ENCODE assay signal across 1 cellular context in the genomic region with DNA sequence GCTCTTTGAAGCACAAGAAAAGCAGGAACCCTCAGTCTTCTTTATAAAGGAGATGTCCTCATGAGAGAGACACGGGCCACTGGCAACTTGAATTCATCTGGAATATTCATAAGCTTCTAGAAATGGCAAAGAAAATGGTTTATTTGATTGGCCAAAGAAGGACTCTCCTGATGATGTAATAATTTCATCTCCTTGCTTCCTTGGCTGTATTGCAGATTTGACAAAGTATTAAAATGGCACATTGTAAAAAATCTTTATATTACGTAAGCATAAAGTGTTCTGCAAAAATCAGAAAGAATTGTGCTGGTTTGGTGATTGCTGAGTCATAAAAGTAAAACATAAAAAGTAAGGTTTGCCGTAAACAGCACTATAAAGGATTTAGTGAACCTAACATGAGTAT.
TF ChIP-seq lines count a peak whose summit lies in the region.

No MANE protein-coding gene starts in this region.

TF ChIP-seq in K562, 482 proteins besides CTCF, POLR2A, EP300 and RAD21 (continued from another document):
- TF ChIP-seq, protein P1, sequence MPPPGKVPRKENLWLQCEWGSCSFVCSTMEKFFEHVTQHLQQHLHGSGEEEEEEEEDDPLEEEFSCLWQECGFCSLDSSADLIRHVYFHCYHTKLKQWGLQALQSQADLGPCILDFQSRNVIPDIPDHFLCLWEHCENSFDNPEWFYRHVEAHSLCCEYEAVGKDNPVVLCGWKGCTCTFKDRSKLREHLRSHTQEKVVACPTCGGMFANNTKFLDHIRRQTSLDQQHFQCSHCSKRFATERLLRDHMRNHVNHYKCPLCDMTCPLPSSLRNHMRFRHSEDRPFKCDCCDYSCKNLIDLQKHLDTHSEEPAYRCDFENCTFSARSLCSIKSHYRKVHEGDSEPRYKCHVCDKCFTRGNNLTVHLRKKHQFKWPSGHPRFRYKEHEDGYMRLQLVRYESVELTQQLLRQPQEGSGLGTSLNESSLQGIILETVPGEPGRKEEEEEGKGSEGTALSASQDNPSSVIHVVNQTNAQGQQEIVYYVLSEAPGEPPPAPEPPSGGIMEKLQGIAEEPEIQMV (tag; conservative IDR thresholded peaks at IDR 0.05; ENCODE audit: low read depth): no peak
- TF ChIP-seq NFE2 (IDR thresholded peaks at IDR 0.05; ENCODE audit: low read depth): 0 out of 2 replicates have a peak, but pooled peaks have one; percentile 17
- TF ChIP-seq, protein P2, sequence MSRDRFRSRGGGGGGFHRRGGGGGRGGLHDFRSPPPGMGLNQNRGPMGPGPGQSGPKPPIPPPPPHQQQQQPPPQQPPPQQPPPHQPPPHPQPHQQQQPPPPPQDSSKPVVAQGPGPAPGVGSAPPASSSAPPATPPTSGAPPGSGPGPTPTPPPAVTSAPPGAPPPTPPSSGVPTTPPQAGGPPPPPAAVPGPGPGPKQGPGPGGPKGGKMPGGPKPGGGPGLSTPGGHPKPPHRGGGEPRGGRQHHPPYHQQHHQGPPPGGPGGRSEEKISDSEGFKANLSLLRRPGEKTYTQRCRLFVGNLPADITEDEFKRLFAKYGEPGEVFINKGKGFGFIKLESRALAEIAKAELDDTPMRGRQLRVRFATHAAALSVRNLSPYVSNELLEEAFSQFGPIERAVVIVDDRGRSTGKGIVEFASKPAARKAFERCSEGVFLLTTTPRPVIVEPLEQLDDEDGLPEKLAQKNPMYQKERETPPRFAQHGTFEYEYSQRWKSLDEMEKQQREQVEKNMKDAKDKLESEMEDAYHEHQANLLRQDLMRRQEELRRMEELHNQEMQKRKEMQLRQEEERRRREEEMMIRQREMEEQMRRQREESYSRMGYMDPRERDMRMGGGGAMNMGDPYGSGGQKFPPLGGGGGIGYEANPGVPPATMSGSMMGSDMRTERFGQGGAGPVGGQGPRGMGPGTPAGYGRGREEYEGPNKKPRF (IDR thresholded peaks at IDR 0.05; ENCODE audit: low read depth, low read length): no peak
- TF ChIP-seq, protein P3, sequence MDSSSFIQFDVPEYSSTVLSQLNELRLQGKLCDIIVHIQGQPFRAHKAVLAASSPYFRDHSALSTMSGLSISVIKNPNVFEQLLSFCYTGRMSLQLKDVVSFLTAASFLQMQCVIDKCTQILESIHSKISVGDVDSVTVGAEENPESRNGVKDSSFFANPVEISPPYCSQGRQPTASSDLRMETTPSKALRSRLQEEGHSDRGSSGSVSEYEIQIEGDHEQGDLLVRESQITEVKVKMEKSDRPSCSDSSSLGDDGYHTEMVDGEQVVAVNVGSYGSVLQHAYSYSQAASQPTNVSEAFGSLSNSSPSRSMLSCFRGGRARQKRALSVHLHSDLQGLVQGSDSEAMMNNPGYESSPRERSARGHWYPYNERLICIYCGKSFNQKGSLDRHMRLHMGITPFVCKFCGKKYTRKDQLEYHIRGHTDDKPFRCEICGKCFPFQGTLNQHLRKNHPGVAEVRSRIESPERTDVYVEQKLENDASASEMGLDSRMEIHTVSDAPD (CRISPR knock-in tag; IDR thresholded peaks at IDR 0.05): no peak
- TF ChIP-seq ZFPM2 (CRISPR knock-in tag; IDR thresholded peaks at IDR 0.05): no peak
- no peak for TF ChIP-seq CTBP1 (IDR thresholded peaks at IDR 0.05; ENCODE audit: borderline replicate concordance)
- no peak for TF ChIP-seq TAF15 (IDR thresholded peaks at IDR 0.05; ENCODE audit: low read depth, low read length)
- no peak for TF ChIP-seq HDAC6 (IDR thresholded peaks at IDR 0.05; ENCODE audit: low read depth, low read length)
- 0 out of 2 replicates have a peak, but pooled peaks have one; percentile 22 for TF ChIP-seq CEBPG (CRISPR knock-in tag; IDR thresholded peaks at IDR 0.05)
- peak; percentile 81 for TF ChIP-seq CEBPG (tag; conservative IDR thresholded peaks at IDR 0.05 in 1 of 2, IDR thresholded peaks at IDR 0.05 in 1 of 2)
- TF ChIP-seq CHD1 (IDR thresholded peaks at IDR 0.05; ENCODE audit: low read length): no peak
- TF ChIP-seq ZNF175 (CRISPR knock-in tag; IDR thresholded peaks at IDR 0.05; ENCODE audit: low read depth): no peak
- no peak for TF ChIP-seq HNRNPK (IDR thresholded peaks at IDR 0.05; ENCODE audit: low read depth, low read length, poor library complexity, severe bottlenecking)
- TF ChIP-seq ATF1 (CRISPR knock-in tag; IDR thresholded peaks at IDR 0.05): no peak
- TF ChIP-seq ATF1 (tag; IDR thresholded peaks at IDR 0.05): no peak
- TF ChIP-seq, protein P4, sequence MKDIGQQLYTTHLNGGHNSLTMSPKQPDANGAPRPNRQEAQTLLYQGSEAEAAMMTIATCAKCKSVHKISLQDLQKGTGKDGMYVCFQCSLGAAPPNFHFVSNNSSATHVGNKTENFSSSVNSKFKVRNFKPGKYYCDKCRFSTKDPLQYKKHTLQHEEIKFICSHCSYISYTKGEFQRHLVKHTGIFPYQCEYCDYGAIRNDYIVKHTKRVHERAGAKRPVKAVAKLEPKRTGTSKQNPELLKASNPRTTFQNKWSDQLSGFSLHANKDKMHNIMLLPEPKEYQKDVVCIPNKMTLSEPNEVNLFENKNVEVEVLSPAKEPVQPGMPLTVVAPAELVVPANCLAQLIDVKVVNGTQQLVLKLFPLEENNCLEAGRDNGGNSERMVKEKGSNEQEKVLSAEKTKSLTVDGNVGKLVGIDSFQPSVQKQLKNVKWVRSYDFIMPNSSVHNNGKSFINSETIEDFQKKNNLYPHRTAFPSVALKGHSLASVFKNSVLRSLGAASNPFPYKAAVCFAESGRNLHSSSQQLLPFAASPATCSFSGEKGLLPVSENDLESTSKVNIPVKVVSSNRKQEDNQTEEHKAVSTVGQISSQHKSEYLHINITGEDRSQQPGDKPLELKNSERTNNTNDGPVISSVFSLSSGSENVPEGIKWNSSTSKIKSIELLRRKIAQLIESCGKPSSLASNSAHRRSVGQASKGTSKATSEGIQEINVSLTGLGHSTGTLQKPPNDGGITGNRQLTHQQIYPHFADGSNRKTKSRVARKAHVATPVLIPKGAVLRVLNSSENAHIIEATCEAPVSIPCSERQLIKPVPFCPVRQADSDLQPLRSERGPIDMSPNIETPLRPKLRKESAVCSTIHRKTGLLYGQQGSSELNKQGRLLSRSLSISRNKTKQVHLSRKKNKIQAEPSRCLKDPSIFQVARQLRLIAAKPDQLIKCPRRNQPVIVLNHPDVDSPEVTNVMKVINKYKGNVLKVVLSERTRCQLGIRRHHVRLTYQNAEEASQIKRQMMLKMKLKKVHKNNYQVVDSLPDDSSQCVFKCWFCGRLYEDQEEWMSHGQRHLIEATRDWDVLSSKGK (CRISPR knock-in tag; IDR thresholded peaks at IDR 0.05): no peak
- TF ChIP-seq CEBPB (tag; IDR thresholded peaks at IDR 0.05): peak; percentile 80
- TF ChIP-seq, protein P5, sequence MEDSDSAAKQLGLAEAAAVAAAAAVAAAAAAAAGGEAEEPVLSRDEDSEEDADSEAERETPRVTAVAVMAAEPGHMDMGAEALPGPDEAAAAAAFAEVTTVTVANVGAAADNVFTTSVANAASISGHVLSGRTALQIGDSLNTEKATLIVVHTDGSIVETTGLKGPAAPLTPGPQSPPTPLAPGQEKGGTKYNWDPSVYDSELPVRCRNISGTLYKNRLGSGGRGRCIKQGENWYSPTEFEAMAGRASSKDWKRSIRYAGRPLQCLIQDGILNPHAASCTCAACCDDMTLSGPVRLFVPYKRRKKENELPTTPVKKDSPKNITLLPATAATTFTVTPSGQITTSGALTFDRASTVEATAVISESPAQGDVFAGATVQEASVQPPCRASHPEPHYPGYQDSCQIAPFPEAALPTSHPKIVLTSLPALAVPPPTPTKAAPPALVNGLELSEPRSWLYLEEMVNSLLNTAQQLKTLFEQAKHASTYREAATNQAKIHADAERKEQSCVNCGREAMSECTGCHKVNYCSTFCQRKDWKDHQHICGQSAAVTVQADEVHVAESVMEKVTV (CRISPR knock-in tag; IDR thresholded peaks at IDR 0.05): no peak
- no peak for TF ChIP-seq ESRRB (CRISPR knock-in tag; IDR thresholded peaks at IDR 0.05; ENCODE audit: borderline replicate concordance)
- TF ChIP-seq ETV6 (IDR thresholded peaks at IDR 0.05; ENCODE audit: borderline replicate concordance in 1 of 2, low read depth in 2 of 2, low read length in 1 of 2): no peak
- no peak for TF ChIP-seq ETV6 (CRISPR knock-in tag; IDR thresholded peaks at IDR 0.05; ENCODE audit: borderline replicate concordance)
- no peak for TF ChIP-seq KAT2B (IDR thresholded peaks at IDR 0.05; ENCODE audit: low read depth, low read length)
- TF ChIP-seq PYGO2 (tag; IDR thresholded peaks at IDR 0.05): no peak
- no peak for TF ChIP-seq KLF6 (CRISPR knock-in tag; IDR thresholded peaks at IDR 0.05; ENCODE audit: borderline replicate concordance)
- TF ChIP-seq, protein P6, sequence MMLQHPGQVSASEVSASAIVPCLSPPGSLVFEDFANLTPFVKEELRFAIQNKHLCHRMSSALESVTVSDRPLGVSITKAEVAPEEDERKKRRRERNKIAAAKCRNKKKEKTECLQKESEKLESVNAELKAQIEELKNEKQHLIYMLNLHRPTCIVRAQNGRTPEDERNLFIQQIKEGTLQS (IDR thresholded peaks at IDR 0.05): peak; percentile 84
- TF ChIP-seq, protein P6 (CRISPR knock-in tag; conservative IDR thresholded peaks at IDR 0.05): no peak
- TF ChIP-seq SMARCC2 (IDR thresholded peaks at IDR 0.05; ENCODE audit: low read depth): no peak
- TF ChIP-seq ZNF282 (CRISPR knock-in tag; IDR thresholded peaks at IDR 0.05): no peak
- no peak for TF ChIP-seq KDM1A (IDR thresholded peaks at IDR 0.05)
- TF ChIP-seq, protein P7, sequence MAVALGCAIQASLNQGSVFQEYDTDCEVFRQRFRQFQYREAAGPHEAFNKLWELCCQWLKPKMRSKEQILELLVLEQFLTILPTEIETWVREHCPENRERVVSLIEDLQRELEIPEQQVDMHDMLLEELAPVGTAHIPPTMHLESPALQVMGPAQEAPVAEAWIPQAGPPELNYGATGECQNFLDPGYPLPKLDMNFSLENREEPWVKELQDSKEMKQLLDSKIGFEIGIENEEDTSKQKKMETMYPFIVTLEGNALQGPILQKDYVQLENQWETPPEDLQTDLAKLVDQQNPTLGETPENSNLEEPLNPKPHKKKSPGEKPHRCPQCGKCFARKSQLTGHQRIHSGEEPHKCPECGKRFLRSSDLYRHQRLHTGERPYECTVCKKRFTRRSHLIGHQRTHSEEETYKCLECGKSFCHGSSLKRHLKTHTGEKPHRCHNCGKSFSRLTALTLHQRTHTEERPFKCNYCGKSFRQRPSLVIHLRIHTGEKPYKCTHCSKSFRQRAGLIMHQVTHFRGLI (CRISPR knock-in tag; IDR thresholded peaks at IDR 0.05): no peak
- TF ChIP-seq GABPB1 (CRISPR knock-in tag; IDR thresholded peaks at IDR 0.05): no peak
- no peak for TF ChIP-seq SMAD2 (IDR thresholded peaks at IDR 0.05; ENCODE audit: low read depth, low read length)
- TF ChIP-seq ZNF316 (IDR thresholded peaks at IDR 0.05): peak; percentile 47; the same call in 1 of the 2 replicates
- no peak for TF ChIP-seq POLR2G (IDR thresholded peaks at IDR 0.05; ENCODE audit: low read depth, low read length)
TF ChIP-seq in K562: peak in this region for 6.
